20 cellular contexts compared by ENCODE assay signal in the genomic region with DNA sequence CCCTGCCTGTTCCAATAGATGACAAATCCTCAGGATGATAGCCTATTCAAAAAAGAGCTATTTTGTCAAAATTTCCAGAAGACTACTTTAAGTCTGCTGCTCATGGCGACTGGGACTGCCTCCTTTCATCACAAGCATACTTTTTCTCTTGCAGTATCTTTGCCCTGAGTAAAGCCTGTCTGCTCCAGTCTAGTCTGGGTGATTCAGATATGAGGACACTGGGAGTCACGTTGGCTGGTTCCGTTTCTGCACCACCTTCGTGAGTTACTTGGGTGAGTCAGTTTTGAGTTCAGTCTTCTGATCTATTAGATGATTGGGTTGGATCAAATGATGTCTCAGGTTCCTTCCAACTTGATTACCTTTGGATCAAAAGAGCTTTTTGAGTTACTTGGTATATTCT.
DNase-seq lines count a peak whose midpoint lies in the region; TF ChIP-seq lines count a peak whose summit lies in the region.
"Had no signal": no experiment of that assay in that cellular context is flagged by ENCODE, and none has a peak within 500 bp of the region (broad histone marks: within the 10 kb centered on the region; RNA-seq: fewer than 3 reads in every experiment).

No MANE protein-coding gene starts in this region.

- TF ChIP-seq CTCF in adrenal gland (IDR thresholded peaks at IDR 0.05) (no peak), testis (IDR thresholded peaks at IDR 0.05) (no peak), hepatocyte (IDR thresholded peaks at IDR 0.05; ENCODE audit: poor library complexity) (no peak)

- DNase-seq in HT1080 (ENCODE audit: low read depth) = peak; percentile 36
- DNase-seq in adrenal gland = peak in 5 of 7 donors; percentile 34 to 76 (median 58)
- no peak for DNase-seq in mesenchymal stem cell
- peak; percentile 55 for DNase-seq in testis
- DNase-seq in DMS53 (lab: John Stamatoyannopoulos, UW) = no peak
- no peak for DNase-seq in hepatocyte (ENCODE audit: low spot score)
- DNase-seq in T-helper 2 cell treated with Interferon-gamma antibody and Interleukin-4, amounts not matched to agents 5 μg/mL and 100 μg/mL, for 36 hours (ENCODE audit: low spot score) = no peak
- DNase-seq: 8988T; CD4-positive, alpha-beta memory T cell; DMS153; DMS79 treated with DMSO at 0.1 percent for 48 hours; GF-D8; GOT3; H7; HFFc6; IMR-90 had no signal

- H2BK12ac ChIP-seq in mesenchymal stem cell (ENCODE audit: low read length in 2 of 2) = no peak overlapping the region

- H4K20me1 ChIP-seq in hepatocyte (ENCODE audit: insufficient read depth, poor library complexity, severe bottlenecking) = no peaks in the 10 kb centered on the region
- H4K20me1 ChIP-seq: BLaER1 had no signal

- H3K27ac ChIP-seq in adrenal gland (peak overlapping the region in 1 of 5 donors; percentile 72), mesenchymal stem cell (ENCODE audit: low read length, poor library complexity, severe bottlenecking) (no peak overlapping the region), testis (peak overlapping the region; percentile 26 to 74), hepatocyte (no peak overlapping the region)
- H3K27ac ChIP-seq: BLaER1, HL-60 had no signal

- no peaks in the 10 kb centered on the region for H3K9me2 ChIP-seq in hepatocyte (replicated peaks; ENCODE audit: insufficient read depth)

- H2BK15ac ChIP-seq in mesenchymal stem cell (ENCODE audit: low read depth, poor library complexity, severe bottlenecking) = no peak overlapping the region

- H2AFZ ChIP-seq in mesenchymal stem cell (ENCODE audit: low read depth, low read length) (no peak overlapping the region), hepatocyte (no peak overlapping the region)

- H3K27me3 ChIP-seq in adrenal gland = no peaks in the 10 kb centered on the region
- no peaks in the 10 kb centered on the region for H3K27me3 ChIP-seq in mesenchymal stem cell (ENCODE audit: control insufficient read depth in 1 of 2, insufficient read depth in 1 of 2, low read length in 2 of 2)
- no peaks in the 10 kb centered on the region for H3K27me3 ChIP-seq in testis
- H3K27me3 ChIP-seq in hepatocyte = no peaks in the 10 kb centered on the region
- H3K27me3 ChIP-seq: BLaER1 had no signal

- intact Hi-C loops in adrenal gland (cut with DNase I) (no loop called here), testis (cut with DNase I; ENCODE audit: low total_unique reads) (no loop called here)

- H3K14ac ChIP-seq in mesenchymal stem cell (ENCODE audit: low read length in 2 of 2) = no peak overlapping the region

- H3K9ac ChIP-seq in mesenchymal stem cell (ENCODE audit: low read length) = peak overlapping the region; percentile 90
- H3K9ac ChIP-seq: BLaER1 had no signal

- no peaks in the 10 kb centered on the region for H3K4me1 Mint-ChIP-seq in T-helper 2 cell treated with Interferon-gamma antibody and Interleukin-4, amounts not matched to agents 5 μg/mL and 100 μg/mL, for 36 hours (ENCODE audit: low read depth)
- H3K4me1 Mint-ChIP-seq: CD14-positive monocyte; CD4-positive, alpha-beta memory T cell had no signal

- no peak overlapping the region for H3K4ac ChIP-seq in mesenchymal stem cell (ENCODE audit: low read depth in 1 of 2, low read length in 2 of 2)

- H3K18ac ChIP-seq in mesenchymal stem cell (ENCODE audit: low read depth in 1 of 2, low read length in 2 of 2) = no peak overlapping the region

- no peaks in the 10 kb centered on the region for H3K27me3 Mint-ChIP-seq in T-helper 2 cell treated with Interferon-gamma antibody and Interleukin-4, amounts not matched to agents 5 μg/mL and 100 μg/mL, for 36 hours (ENCODE audit: low read depth)
- H3K27me3 Mint-ChIP-seq: CD4-positive, alpha-beta memory T cell had no signal

- no peak for TF ChIP-seq POLR2A in adrenal gland (IDR thresholded peaks at IDR 0.05)
- TF ChIP-seq POLR2A in testis (IDR thresholded peaks at IDR 0.05) = no peak

- no peak overlapping the region for H2BK120ac ChIP-seq in mesenchymal stem cell (ENCODE audit: low read depth, low read length)

- H3K4me3 ChIP-seq in adrenal gland (no peak overlapping the region), mesenchymal stem cell (ENCODE audit: insufficient read depth in 1 of 2, low read depth in 1 of 2, low read length in 2 of 2) (peak overlapping the region in 1 of 2 experiments; percentile 41), testis (no peak overlapping the region), hepatocyte (no peak overlapping the region)
- H3K4me3 ChIP-seq: BLaER1, GM12878 had no signal

- no peak overlapping the region for H4K91ac ChIP-seq in mesenchymal stem cell (ENCODE audit: low read length)

- WGBS in adrenal gland, 4 donors = 50 to 76% (median 59%) methylated on average over 4 of the region's 4 CpGs
- 56% methylated on average over 4 of the region's 4 CpGs for WGBS in mesenchymal stem cell
- WGBS in testis, 2 donors = 51 to 66% methylated on average over 4 of the region's 4 CpGs
- WGBS in hepatocyte (ENCODE audit: low lambda C conversion rate, missing lambda C conversion rate) = 69% methylated on average over 4 of the region's 4 CpGs

- H3K9me3 ChIP-seq in adrenal gland (replicated peaks in 1 of 3) = no peaks in the 10 kb centered on the region
- no peaks in the 10 kb centered on the region for H3K9me3 ChIP-seq in mesenchymal stem cell (ENCODE audit: control insufficient read depth, low read length)
- no peaks in the 10 kb centered on the region for H3K9me3 ChIP-seq in testis
- H3K9me3 ChIP-seq in hepatocyte (ENCODE audit: low read depth) = no peaks in the 10 kb centered on the region
- H3K9me3 ChIP-seq: BLaER1 had no signal

- no peaks in the 10 kb centered on the region for H3K36me3 Mint-ChIP-seq in T-helper 2 cell treated with Interferon-gamma antibody and Interleukin-4, amounts not matched to agents 5 μg/mL and 100 μg/mL, for 36 hours (ENCODE audit: low read depth)
- H3K36me3 Mint-ChIP-seq: CD14-positive monocyte; CD4-positive, alpha-beta memory T cell had no signal

- no peak overlapping the region for H3K23ac ChIP-seq in mesenchymal stem cell (ENCODE audit: low read length in 2 of 2)

- H3K36me3 ChIP-seq in adrenal gland (replicated peaks in 1 of 2) = no peaks in the 10 kb centered on the region
- no peaks in the 10 kb centered on the region for H3K36me3 ChIP-seq in mesenchymal stem cell (ENCODE audit: control insufficient read depth in 1 of 2, insufficient read depth in 2 of 2, low read depth in 1 of 2, low read length in 2 of 2)
- no peaks in the 10 kb centered on the region for H3K36me3 ChIP-seq in testis (ENCODE audit: low read depth, missing control alignments)
- H3K36me3 ChIP-seq in hepatocyte (replicated peaks; ENCODE audit: insufficient read depth, low read depth) = no peaks in the 10 kb centered on the region
- H3K36me3 ChIP-seq: BLaER1 had no signal

- H3K4me1 ChIP-seq in adrenal gland (replicated peaks in 1 of 2) (no peaks in the 10 kb centered on the region), mesenchymal stem cell (ENCODE audit: control insufficient read depth, insufficient read depth, low read depth, low read length) (no peaks in the 10 kb centered on the region), testis (peaks cover 11% of the 10 kb centered on the region), hepatocyte (ENCODE audit: insufficient read depth) (no peaks in the 10 kb centered on the region)
- H3K4me1 ChIP-seq: BLaER1 had no signal

- no peak overlapping the region for H4K8ac ChIP-seq in mesenchymal stem cell (ENCODE audit: low read length)

- H3K4me2 ChIP-seq in mesenchymal stem cell (ENCODE audit: low read length, poor library complexity, severe bottlenecking) = no peak overlapping the region
- H3K4me2 ChIP-seq in hepatocyte = no peak overlapping the region
- H3K4me2 ChIP-seq: BLaER1 had no signal

- H3K9me3 Mint-ChIP-seq in T-helper 2 cell treated with Interferon-gamma antibody and Interleukin-4, amounts not matched to agents 5 μg/mL and 100 μg/mL, for 36 hours = peaks cover 5% of the 10 kb centered on the region

- H3K27ac Mint-ChIP-seq in T-helper 2 cell treated with Interferon-gamma antibody and Interleukin-4, amounts not matched to agents 5 μg/mL and 100 μg/mL, for 36 hours = no peak overlapping the region
- H3K27ac Mint-ChIP-seq: CD4-positive, alpha-beta memory T cell; HFFc6 had no signal

- H2AK5ac ChIP-seq in mesenchymal stem cell (ENCODE audit: low read length, severe bottlenecking) = no peak overlapping the region

- no peaks in the 10 kb centered on the region for H3K79me2 ChIP-seq in hepatocyte

- no peaks in the 10 kb centered on the region for H3K79me1 ChIP-seq in mesenchymal stem cell (replicated peaks; ENCODE audit: low read length, poor library complexity, severe bottlenecking)

- no peak overlapping the region for H2BK5ac ChIP-seq in mesenchymal stem cell (ENCODE audit: low read depth, low read length, poor library complexity, severe bottlenecking)

- H3K4me3 Mint-ChIP-seq in T-helper 2 cell treated with Interferon-gamma antibody and Interleukin-4, amounts not matched to agents 5 μg/mL and 100 μg/mL, for 36 hours = no peak overlapping the region
- H3K4me3 Mint-ChIP-seq: CD14-positive monocyte; CD4-positive, alpha-beta memory T cell; HFFc6 had no signal

Comparison
In these comparisons a context has a peak if more than half of its experiments do, and no peak if none do; other contexts are left out.
1. DNase-seq: peak in HT1080 (single experiment), adrenal gland (5 of 7) and testis (single experiment); none in mesenchymal stem cell (single experiment), DMS53 (single experiment), hepatocyte (single experiment) and T-helper 2 cell treated with Interferon-gamma antibody and Interleukin-4, amounts not matched to agents 5 μg/mL and 100 μg/mL, for 36 hours (single experiment).
2. H3K27ac ChIP-seq: peak in testis (2 of 2); none in mesenchymal stem cell (single experiment) and hepatocyte (single experiment).